ENCODE assay signal across 1 cellular context in the genomic region with DNA sequence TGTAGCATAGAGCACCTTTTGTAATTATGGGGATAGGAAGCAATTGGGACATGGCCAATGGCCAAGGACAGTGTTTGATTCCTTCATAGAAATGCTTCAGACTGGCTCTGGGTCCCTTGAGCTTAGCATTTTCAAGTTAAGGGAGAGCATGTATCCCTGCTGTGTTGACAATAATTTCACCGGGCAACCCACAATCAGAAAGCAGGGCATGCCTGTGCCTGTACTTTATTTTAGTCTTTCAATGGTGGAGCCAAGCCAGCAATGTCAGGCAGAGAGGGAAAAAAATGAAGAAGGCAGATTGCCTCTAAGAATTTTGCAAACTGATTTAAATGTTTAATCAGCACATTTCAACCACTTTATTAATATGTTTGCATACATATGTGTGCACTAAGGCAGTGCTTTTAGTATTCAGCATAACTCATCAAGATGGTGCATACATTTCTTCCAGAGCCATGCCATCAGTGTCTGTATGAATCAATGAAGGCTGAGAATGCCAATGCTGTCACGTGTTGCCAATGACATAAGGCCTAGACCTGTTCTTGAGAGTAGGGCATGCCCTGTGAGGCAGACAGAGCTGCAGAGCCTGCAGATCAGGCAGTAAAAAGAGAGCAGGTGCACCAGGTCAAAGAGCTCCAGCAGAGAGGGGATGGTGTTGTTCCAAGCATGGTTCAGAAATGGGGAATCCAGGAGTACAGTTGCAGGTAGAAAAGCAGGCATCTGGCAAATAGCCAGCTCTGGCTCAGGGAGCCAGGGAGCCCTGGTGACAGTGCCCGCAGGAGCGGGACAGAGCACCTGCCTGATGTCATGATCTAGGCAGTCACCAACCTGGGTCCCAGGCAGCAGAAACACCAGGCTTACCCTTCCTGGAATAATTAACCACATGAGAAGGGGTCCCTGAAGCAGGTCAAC.
TF ChIP-seq lines count a peak whose summit lies in the region.

No MANE protein-coding gene starts in this region.

TF ChIP-seq in GM23338, 12 proteins besides CTCF, POLR2A, EP300 and RAD21 (continued from another document):
- TF ChIP-seq, protein P1, sequence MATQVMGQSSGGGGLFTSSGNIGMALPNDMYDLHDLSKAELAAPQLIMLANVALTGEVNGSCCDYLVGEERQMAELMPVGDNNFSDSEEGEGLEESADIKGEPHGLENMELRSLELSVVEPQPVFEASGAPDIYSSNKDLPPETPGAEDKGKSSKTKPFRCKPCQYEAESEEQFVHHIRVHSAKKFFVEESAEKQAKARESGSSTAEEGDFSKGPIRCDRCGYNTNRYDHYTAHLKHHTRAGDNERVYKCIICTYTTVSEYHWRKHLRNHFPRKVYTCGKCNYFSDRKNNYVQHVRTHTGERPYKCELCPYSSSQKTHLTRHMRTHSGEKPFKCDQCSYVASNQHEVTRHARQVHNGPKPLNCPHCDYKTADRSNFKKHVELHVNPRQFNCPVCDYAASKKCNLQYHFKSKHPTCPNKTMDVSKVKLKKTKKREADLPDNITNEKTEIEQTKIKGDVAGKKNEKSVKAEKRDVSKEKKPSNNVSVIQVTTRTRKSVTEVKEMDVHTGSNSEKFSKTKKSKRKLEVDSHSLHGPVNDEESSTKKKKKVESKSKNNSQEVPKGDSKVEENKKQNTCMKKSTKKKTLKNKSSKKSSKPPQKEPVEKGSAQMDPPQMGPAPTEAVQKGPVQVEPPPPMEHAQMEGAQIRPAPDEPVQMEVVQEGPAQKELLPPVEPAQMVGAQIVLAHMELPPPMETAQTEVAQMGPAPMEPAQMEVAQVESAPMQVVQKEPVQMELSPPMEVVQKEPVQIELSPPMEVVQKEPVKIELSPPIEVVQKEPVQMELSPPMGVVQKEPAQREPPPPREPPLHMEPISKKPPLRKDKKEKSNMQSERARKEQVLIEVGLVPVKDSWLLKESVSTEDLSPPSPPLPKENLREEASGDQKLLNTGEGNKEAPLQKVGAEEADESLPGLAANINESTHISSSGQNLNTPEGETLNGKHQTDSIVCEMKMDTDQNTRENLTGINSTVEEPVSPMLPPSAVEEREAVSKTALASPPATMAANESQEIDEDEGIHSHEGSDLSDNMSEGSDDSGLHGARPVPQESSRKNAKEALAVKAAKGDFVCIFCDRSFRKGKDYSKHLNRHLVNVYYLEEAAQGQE (IDR thresholded peaks at IDR 0.05; ENCODE audit: unreplicated experiment): no peak
- TF ChIP-seq ZNF114 (CRISPR knock-in tag; IDR thresholded peaks at IDR 0.05) (no peak), EZH2phosphoT487 (IDR thresholded peaks at IDR 0.05; ENCODE audit: unreplicated experiment) (no peak), CREB1 (CRISPR knock-in tag; IDR thresholded peaks at IDR 0.05; ENCODE audit: low read depth) (no peak), EZH2 (IDR thresholded peaks at IDR 0.05; ENCODE audit: low read depth, unreplicated experiment) (no peak), JUNB (IDR thresholded peaks at IDR 0.05; ENCODE audit: unreplicated experiment) (no peak), NANOG (IDR thresholded peaks at IDR 0.05; ENCODE audit: borderline replicate concordance) (no peak)
- TF ChIP-seq, protein P2, sequence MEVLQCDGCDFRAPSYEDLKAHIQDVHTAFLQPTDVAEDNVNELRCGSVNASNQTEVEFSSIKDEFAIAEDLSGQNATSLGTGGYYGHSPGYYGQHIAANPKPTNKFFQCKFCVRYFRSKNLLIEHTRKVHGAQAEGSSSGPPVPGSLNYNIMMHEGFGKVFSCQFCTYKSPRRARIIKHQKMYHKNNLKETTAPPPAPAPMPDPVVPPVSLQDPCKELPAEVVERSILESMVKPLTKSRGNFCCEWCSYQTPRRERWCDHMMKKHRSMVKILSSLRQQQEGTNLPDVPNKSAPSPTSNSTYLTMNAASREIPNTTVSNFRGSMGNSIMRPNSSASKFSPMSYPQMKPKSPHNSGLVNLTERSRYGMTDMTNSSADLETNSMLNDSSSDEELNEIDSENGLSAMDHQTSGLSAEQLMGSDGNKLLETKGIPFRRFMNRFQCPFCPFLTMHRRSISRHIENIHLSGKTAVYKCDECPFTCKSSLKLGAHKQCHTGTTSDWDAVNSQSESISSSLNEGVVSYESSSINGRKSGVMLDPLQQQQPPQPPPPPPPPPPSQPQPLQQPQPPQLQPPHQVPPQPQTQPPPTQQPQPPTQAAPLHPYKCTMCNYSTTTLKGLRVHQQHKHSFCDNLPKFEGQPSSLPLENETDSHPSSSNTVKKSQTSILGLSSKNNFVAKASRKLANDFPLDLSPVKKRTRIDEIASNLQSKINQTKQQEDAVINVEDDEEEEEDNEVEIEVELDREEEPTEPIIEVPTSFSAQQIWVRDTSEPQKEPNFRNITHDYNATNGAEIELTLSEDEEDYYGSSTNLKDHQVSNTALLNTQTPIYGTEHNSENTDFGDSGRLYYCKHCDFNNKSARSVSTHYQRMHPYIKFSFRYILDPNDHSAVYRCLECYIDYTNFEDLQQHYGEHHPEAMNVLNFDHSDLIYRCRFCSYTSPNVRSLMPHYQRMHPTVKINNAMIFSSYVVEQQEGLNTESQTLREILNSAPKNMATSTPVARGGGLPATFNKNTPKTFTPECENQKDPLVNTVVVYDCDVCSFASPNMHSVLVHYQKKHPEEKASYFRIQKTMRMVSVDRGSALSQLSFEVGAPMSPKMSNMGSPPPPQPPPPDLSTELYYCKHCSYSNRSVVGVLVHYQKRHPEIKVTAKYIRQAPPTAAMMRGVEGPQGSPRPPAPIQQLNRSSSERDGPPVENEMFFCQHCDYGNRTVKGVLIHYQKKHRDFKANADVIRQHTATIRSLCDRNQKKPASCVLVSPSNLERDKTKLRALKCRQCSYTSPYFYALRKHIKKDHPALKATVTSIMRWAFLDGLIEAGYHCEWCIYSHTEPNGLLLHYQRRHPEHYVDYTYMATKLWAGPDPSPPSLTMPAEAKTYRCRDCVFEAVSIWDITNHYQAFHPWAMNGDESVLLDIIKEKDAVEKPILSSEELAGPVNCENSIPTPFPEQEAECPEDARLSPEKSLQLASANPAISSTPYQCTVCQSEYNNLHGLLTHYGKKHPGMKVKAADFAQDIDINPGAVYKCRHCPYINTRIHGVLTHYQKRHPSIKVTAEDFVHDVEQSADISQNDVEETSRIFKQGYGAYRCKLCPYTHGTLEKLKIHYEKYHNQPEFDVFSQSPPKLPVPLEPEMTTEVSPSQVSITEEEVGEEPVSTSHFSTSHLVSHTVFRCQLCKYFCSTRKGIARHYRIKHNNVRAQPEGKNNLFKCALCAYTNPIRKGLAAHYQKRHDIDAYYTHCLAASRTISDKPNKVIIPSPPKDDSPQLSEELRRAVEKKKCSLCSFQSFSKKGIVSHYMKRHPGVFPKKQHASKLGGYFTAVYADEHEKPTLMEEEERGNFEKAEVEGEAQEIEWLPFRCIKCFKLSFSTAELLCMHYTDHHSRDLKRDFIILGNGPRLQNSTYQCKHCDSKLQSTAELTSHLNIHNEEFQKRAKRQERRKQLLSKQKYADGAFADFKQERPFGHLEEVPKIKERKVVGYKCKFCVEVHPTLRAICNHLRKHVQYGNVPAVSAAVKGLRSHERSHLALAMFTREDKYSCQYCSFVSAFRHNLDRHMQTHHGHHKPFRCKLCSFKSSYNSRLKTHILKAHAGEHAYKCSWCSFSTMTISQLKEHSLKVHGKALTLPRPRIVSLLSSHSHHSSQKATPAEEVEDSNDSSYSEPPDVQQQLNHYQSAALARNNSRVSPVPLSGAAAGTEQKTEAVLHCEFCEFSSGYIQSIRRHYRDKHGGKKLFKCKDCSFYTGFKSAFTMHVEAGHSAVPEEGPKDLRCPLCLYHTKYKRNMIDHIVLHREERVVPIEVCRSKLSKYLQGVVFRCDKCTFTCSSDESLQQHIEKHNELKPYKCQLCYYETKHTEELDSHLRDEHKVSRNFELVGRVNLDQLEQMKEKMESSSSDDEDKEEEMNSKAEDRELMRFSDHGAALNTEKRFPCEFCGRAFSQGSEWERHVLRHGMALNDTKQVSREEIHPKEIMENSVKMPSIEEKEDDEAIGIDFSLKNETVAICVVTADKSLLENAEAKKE (CRISPR knock-in tag; IDR thresholded peaks at IDR 0.05): no peak
- TF ChIP-seq, protein P3, sequence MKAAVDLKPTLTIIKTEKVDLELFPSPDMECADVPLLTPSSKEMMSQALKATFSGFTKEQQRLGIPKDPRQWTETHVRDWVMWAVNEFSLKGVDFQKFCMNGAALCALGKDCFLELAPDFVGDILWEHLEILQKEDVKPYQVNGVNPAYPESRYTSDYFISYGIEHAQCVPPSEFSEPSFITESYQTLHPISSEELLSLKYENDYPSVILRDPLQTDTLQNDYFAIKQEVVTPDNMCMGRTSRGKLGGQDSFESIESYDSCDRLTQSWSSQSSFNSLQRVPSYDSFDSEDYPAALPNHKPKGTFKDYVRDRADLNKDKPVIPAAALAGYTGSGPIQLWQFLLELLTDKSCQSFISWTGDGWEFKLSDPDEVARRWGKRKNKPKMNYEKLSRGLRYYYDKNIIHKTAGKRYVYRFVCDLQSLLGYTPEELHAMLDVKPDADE (IDR thresholded peaks at IDR 0.05): no peak
